Comparison of ENCODE assay signal across 1 cellular context in genomic region chr12:98296462-98297079, GRCh38.
TF ChIP-seq lines count a peak whose summit lies in the region.

No MANE protein-coding gene starts in this region.

TF ChIP-seq in H1, 55 proteins besides CTCF, POLR2A, EP300 and RAD21 (continued from another document):
- TF ChIP-seq HDAC6 (IDR thresholded peaks at IDR 0.05; ENCODE audit: low read depth, low read length) (no peak), CHD1 (IDR thresholded peaks at IDR 0.05; ENCODE audit: low read depth, low read length) (no peak), RBBP5 (IDR thresholded peaks at IDR 0.05; ENCODE audit: borderline replicate concordance, low read depth, low read length) (no peak), FOSL1 (IDR thresholded peaks at IDR 0.05; ENCODE audit: insufficient read depth, low read depth, low read length) (no peak), E2F6 (IDR thresholded peaks at IDR 0.05) (no peak), MAX (IDR thresholded peaks at IDR 0.05) (no peak), KDM4A (IDR thresholded peaks at IDR 0.05; ENCODE audit: low read depth, low read length, severe bottlenecking) (no peak), TAF1 (IDR thresholded peaks at IDR 0.05; ENCODE audit: low read depth, low read length) (no peak), JUN (IDR thresholded peaks at IDR 0.05; ENCODE audit: low read depth, low read length) (no peak), ATF3 (IDR thresholded peaks at IDR 0.05; ENCODE audit: insufficient read depth, low read depth, low read length) (no peak)
